ENCODE assay signal across 9 cellular contexts in the genomic region with DNA sequence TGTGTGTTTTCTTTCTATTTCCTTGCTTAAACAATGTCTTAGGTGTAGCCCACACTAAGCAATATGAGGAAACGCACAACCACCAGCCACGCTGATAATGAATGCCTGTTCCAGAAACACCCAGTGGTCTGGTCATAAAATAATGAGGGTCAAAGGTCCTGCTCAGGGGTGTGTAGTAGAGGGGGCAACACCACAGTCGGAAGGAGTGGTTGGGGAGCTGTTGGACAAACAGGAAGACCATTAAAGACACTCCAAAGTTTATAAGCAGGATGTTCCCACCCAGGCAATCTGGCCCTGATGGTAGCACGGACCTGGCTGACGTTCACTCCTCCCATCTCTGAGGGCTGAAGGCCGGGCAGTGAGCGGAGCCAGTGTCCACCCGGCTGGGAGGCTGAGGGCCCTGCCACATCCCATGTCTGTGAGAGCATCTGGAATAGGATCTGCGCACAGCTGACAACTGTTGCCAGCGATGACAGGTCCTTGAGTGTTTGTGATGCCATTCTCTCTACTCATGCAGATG. TPM values are rescaled to one million over a fixed set of nuclear protein-coding genes. Genes with fewer than 3 reads are reported as not detected.
DNase-seq lines count a peak whose midpoint lies in the region; ATAC-seq, FAIRE-seq and TF ChIP-seq lines count a peak whose summit lies in the region.
"Had no signal": no experiment of that assay in that cellular context is flagged by ENCODE, and none has a peak within 500 bp of the region (broad histone marks: within the 10 kb centered on the region; RNA-seq: fewer than 3 reads in every experiment).

No MANE protein-coding gene starts in this region.

- H3K4me3 ChIP-seq in SK-N-SH (ENCODE audit: low read depth in 2 of 2, low read length in 1 of 2) = no peak overlapping the region
- H3K4me3 ChIP-seq in cardiac muscle cell = no peak overlapping the region
- no peak overlapping the region for H3K4me3 ChIP-seq in osteoblast (ENCODE audit: insufficient read depth, low read length)

- H4K20me1 ChIP-seq in SK-N-SH (ENCODE audit: insufficient read depth) = no peaks in the 10 kb centered on the region
- no peaks in the 10 kb centered on the region for H4K20me1 ChIP-seq in osteoblast (ENCODE audit: insufficient read depth, low read length)

- TF ChIP-seq EP300 in SK-N-SH (IDR thresholded peaks at IDR 0.05; ENCODE audit: borderline replicate concordance in 1 of 2, low read depth in 1 of 2, low read length in 1 of 2) = no peak

- WGBS in SK-N-SH (ENCODE audit: low lambda C conversion rate) = 88% methylated on average over 10 of the region's 10 CpGs

- TF ChIP-seq POLR2A in GM12892 (IDR thresholded peaks at IDR 0.05; ENCODE audit: low read depth, low read length) = no peak

- DNase-seq in AG08396 (ENCODE audit: low spot score) (peak; percentile 77), SK-N-SH (no peak), cardiac muscle cell (ENCODE audit: low read depth in 1 of 2, low spot score in 1 of 2) (peak; percentile 36 to 63), osteoblast (ENCODE audit: insufficient read length, low spot score, missing footprints) (peak; percentile 90), NCI-H510A treated with DMSO at 0.1 percent for 48 hours (lab: John Stamatoyannopoulos, UW) (no peak), cerebellar cortex (ENCODE audit: low spot score) (no peak), GM12892 (ENCODE audit: insufficient read length) (no peak)

- peak overlapping the region; percentile 78 to 82; a peak in 3 of 4 replicates for H3K27ac ChIP-seq in SK-N-SH (ENCODE audit: low read depth in 2 of 2, low read length in 1 of 2)
- peak overlapping the region; percentile 71 for H3K27ac ChIP-seq in cardiac muscle cell
- H3K27ac ChIP-seq in osteoblast (ENCODE audit: low read depth, low read length) = peak overlapping the region; percentile 91
- H3K27ac ChIP-seq: epithelial cell of prostate had no signal

- H3K9me2 ChIP-seq in SK-N-SH = no peaks in the 10 kb centered on the region

- POLR2A ChIA-PET in SK-N-SH (lab: Yijun Ruan, JAX) = no interaction called here

- H3K27me3 ChIP-seq in SK-N-SH (ENCODE audit: insufficient read depth) = no peaks in the 10 kb centered on the region
- no peaks in the 10 kb centered on the region for H3K27me3 ChIP-seq in cardiac muscle cell
- no peaks in the 10 kb centered on the region for H3K27me3 ChIP-seq in osteoblast (ENCODE audit: insufficient read depth, low read length)

- H3K4me1 ChIP-seq in SK-N-SH (ENCODE audit: control insufficient read depth in 1 of 2, insufficient read depth in 2 of 2, low read depth in 1 of 2, low read length in 1 of 2) (peaks cover 25 to 43% of the 10 kb centered on the region in 2 experiments), cardiac muscle cell (ENCODE audit: low read depth) (peaks cover 11% of the 10 kb centered on the region), osteoblast (ENCODE audit: insufficient read depth, low read length) (peaks cover 30% of the 10 kb centered on the region)

- H3K9ac ChIP-seq in SK-N-SH = peak overlapping the region; percentile 51

- peak overlapping the region; percentile 71; the same call in 1 of the 2 replicates for H2AFZ ChIP-seq in SK-N-SH (ENCODE audit: low read depth)
- H2AFZ ChIP-seq in osteoblast (ENCODE audit: low read length) = peak overlapping the region; percentile 60

- CTCF ChIA-PET in SK-N-SH (lab: Yijun Ruan, JAX) = interaction anchor here (2.3 to 6.5 kb wide), 3 partner anchors 11 to 170 kb away, joined by 7 to 39 read pairs (median 27); no protein-coding TSS in a partner anchor

- H3K9me3 ChIP-seq in SK-N-SH = no peaks in the 10 kb centered on the region
- H3K9me3 ChIP-seq in cardiac muscle cell (ENCODE audit: low read depth) = no peaks in the 10 kb centered on the region
- no peaks in the 10 kb centered on the region for H3K9me3 ChIP-seq in osteoblast (ENCODE audit: low read depth, low read length)

- H3K36me3 ChIP-seq in SK-N-SH (replicated peaks in 1 of 2; ENCODE audit: control insufficient read depth in 1 of 2, insufficient read depth in 2 of 2, low read length in 1 of 2) (no peaks in the 10 kb centered on the region), cardiac muscle cell (no peaks in the 10 kb centered on the region), osteoblast (ENCODE audit: insufficient read depth, low read length) (no peaks in the 10 kb centered on the region)

- peaks cover 17% of the 10 kb centered on the region for H3F3A ChIP-seq in SK-N-SH (replicated peaks; ENCODE audit: insufficient read depth)

- H3K79me2 ChIP-seq in SK-N-SH (ENCODE audit: insufficient read depth) (no peaks in the 10 kb centered on the region), osteoblast (ENCODE audit: insufficient read depth, low read length) (no peaks in the 10 kb centered on the region)

- peak overlapping the region; percentile 73 for H3K4me2 ChIP-seq in SK-N-SH
- H3K4me2 ChIP-seq in osteoblast (ENCODE audit: insufficient read depth, low read length) = peak overlapping the region; percentile 29

- no peak for TF ChIP-seq RAD21 in SK-N-SH (IDR thresholded peaks at IDR 0.05; ENCODE audit: low read length)

- no peak for ATAC-seq in GM21515 (IDR thresholded peaks at IDR 0.05; ENCODE audit: unreplicated experiment)

- no peak for TF ChIP-seq CTCF in SK-N-SH (IDR thresholded peaks at IDR 0.05)
- no peak for TF ChIP-seq CTCF in cardiac muscle cell (IDR thresholded peaks at IDR 0.05; ENCODE audit: low read depth, low read length)
- TF ChIP-seq CTCF in osteoblast (IDR thresholded peaks at IDR 0.05; ENCODE audit: extremely low read depth, low read depth, low read length) = no peak

- no peak for FAIRE-seq in GM12892 (lab: Jason Lieb, UNC)

TF ChIP-seq in SK-N-SH, 30 proteins besides CTCF, POLR2A, EP300 and RAD21:
- TF ChIP-seq FOSL2 (IDR thresholded peaks at IDR 0.05; ENCODE audit: borderline replicate concordance, low read depth) (peak; percentile 29; the same call in 1 of the 2 replicates), IRF3 (IDR thresholded peaks at IDR 0.05; ENCODE audit: low read depth, low read length) (no peak), FOXM1 (IDR thresholded peaks at IDR 0.05; ENCODE audit: low read depth) (no peak), NFIC (IDR thresholded peaks at IDR 0.05; ENCODE audit: borderline replicate concordance) (no peak), MXI1 (IDR thresholded peaks at IDR 0.05; ENCODE audit: low read depth, low read length) (no peak), SIN3A (IDR thresholded peaks at IDR 0.05; ENCODE audit: borderline replicate concordance, low read depth, low read length) (no peak), CHD2 (IDR thresholded peaks at IDR 0.05; ENCODE audit: low read length, partially characterized antibody) (no peak)
- TF ChIP-seq, protein P1, sequence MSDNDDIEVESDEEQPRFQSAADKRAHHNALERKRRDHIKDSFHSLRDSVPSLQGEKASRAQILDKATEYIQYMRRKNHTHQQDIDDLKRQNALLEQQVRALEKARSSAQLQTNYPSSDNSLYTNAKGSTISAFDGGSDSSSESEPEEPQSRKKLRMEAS (IDR thresholded peaks at IDR 0.05; ENCODE audit: low read depth) = no peak
- TF ChIP-seq, protein P2, sequence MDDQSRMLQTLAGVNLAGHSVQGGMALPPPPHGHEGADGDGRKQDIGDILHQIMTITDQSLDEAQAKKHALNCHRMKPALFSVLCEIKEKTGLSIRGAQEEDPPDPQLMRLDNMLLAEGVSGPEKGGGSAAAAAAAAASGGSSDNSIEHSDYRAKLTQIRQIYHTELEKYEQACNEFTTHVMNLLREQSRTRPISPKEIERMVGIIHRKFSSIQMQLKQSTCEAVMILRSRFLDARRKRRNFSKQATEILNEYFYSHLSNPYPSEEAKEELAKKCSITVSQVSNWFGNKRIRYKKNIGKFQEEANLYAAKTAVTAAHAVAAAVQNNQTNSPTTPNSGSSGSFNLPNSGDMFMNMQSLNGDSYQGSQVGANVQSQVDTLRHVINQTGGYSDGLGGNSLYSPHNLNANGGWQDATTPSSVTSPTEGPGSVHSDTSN (IDR thresholded peaks at IDR 0.05) = peak; percentile 40
- TF ChIP-seq, protein P3, sequence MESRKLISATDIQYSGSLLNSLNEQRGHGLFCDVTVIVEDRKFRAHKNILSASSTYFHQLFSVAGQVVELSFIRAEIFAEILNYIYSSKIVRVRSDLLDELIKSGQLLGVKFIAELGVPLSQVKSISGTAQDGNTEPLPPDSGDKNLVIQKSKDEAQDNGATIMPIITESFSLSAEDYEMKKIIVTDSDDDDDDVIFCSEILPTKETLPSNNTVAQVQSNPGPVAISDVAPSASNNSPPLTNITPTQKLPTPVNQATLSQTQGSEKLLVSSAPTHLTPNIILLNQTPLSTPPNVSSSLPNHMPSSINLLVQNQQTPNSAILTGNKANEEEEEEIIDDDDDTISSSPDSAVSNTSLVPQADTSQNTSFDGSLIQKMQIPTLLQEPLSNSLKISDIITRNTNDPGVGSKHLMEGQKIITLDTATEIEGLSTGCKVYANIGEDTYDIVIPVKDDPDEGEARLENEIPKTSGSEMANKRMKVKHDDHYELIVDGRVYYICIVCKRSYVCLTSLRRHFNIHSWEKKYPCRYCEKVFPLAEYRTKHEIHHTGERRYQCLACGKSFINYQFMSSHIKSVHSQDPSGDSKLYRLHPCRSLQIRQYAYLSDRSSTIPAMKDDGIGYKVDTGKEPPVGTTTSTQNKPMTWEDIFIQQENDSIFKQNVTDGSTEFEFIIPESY (IDR thresholded peaks at IDR 0.05; ENCODE audit: borderline replicate concordance, low read depth) = no peak

RNA-seq across cellular contexts. Expression of gene PKD1L1, which starts 7.7 kb away (rescaled TPM):
- 0.10 TPM in 2 replicates for polyA plus RNA-seq in SK-N-SH (2012; rRNA removed)
- polyA plus RNA-seq in SK-N-SH (2012; cell fraction: cytosol; rRNA removed) = 0.08 and 0.16 TPM in 2 replicates
- 0.06 and 0.12 TPM in 2 replicates for polyA plus RNA-seq in SK-N-SH (2012; cell fraction: nucleus; rRNA removed)
- 0.11 and 0.54 TPM in 2 replicates for total RNA-seq in cardiac muscle cell
- 0.15 and 0.50 TPM in 2 replicates for polyA plus RNA-seq in cardiac muscle cell
- under 0.01 TPM in 2 replicates for total RNA-seq in osteoblast
- polyA plus RNA-seq in GM12892 (2012; ENCODE audit: missing spikeins) = not detected

RNA-seq across cellular contexts. Expression of gene HUS1, which starts 38.9 kb away (rescaled TPM):
- polyA plus RNA-seq in SK-N-SH (2012; rRNA removed) (17.8 and 22.9 TPM in 2 replicates), cardiac muscle cell (19.0 and 19.6 TPM in 2 replicates)
- 23.4 and 25.8 TPM in 2 replicates for polyA plus RNA-seq in SK-N-SH (2012; cell fraction: cytosol; rRNA removed)
- polyA plus RNA-seq in SK-N-SH (2012; cell fraction: nucleus; rRNA removed) = 13.7 and 23.4 TPM in 2 replicates
- total RNA-seq in cardiac muscle cell (22.3 and 37.4 TPM in 2 replicates), osteoblast (17.1 and 19.9 TPM in 2 replicates)
- polyA plus RNA-seq in GM12892 (2012; ENCODE audit: missing spikeins) = 19.8 TPM

Comparison
In these comparisons a context has a peak if more than half of its experiments do, and no peak if none do; other contexts are left out.
1. DNase-seq: peak in AG08396 (single experiment), cardiac muscle cell (2 of 2) and osteoblast (single experiment); none in SK-N-SH (single experiment), NCI-H510A treated with DMSO at 0.1 percent for 48 hours (single experiment), cerebellar cortex (single experiment) and GM12892 (single experiment).
2. Peak in every context shown above with its lines, with median percentiles within 50 percentile points of each other: H3K27ac ChIP-seq.